ENCODE assay signal across 20 cellular contexts in genomic region chr1:185464788-185465187, GRCh38.
"Had no signal": no experiment of that assay in that cellular context is flagged by ENCODE, and none has a peak within 500 bp of the region (broad histone marks: within the 10 kb centered on the region; RNA-seq: fewer than 3 reads in every experiment).

No MANE protein-coding gene starts in this region.

- H3K36me3 Mint-ChIP-seq: activated naive CD4-positive, alpha-beta T cell treated with anti-CD3 and anti-CD28 coated beads, Interleukin-2, amount 50 U/mL, for 72 hours; type B pancreatic cell; WTC11 had no signal

- H3K27ac Mint-ChIP-seq: activated CD4-positive, alpha-beta T cell treated with anti-CD3 and anti-CD28 coated beads for 36 hours; activated naive CD4-positive, alpha-beta T cell treated with anti-CD3 and anti-CD28 coated beads, Interleukin-2, amount 50 U/mL, for 72 hours; effector memory CD8-positive, alpha-beta T cell; stimulated activated naive CD8-positive, alpha-beta T cell treated with anti-CD3 and anti-CD28 coated beads, Interleukin-15, amount 100 ng/mL, for 72 hours; T-helper 1 cell treated with Interleukin-12 subunit alpha and Interleukin-12 subunit beta and Interleukin-4 antibody, amounts not matched to agents 30 μg/mL and 1 μg/mL, for 36 hours; type B pancreatic cell; WTC11 had no signal

- ATAC-seq: activated CD4-positive, alpha-beta T cell treated with anti-CD3 and anti-CD28 coated beads for 36 hours; activated naive CD4-positive, alpha-beta T cell treated with anti-CD3 and anti-CD28 coated beads, Interleukin-2, amount 50 U/mL, for 72 hours; effector memory CD8-positive, alpha-beta T cell; foreskin keratinocyte; left lobe of liver; stimulated activated naive CD8-positive, alpha-beta T cell treated with anti-CD3 and anti-CD28 coated beads, Interleukin-15, amount 100 ng/mL, for 72 hours; WTC11 had no signal

- H3K36me3 ChIP-seq: adrenal gland, prostate gland, right atrium auricular region had no signal

- H3K4me3 Mint-ChIP-seq: activated CD4-positive, alpha-beta T cell treated with anti-CD3 and anti-CD28 coated beads for 36 hours; effector memory CD8-positive, alpha-beta T cell; neural crest cell; stimulated activated naive CD8-positive, alpha-beta T cell treated with anti-CD3 and anti-CD28 coated beads, Interleukin-15, amount 100 ng/mL, for 72 hours; T-helper 1 cell treated with Interleukin-12 subunit alpha and Interleukin-12 subunit beta and Interleukin-4 antibody, amounts not matched to agents 30 μg/mL and 1 μg/mL, for 36 hours; type B pancreatic cell; WTC11 had no signal

- H3K27me3 ChIP-seq: adrenal gland, foreskin keratinocyte, right atrium auricular region, testis had no signal

- H3K4me3 ChIP-seq: adrenal gland, lung, prostate gland, right atrium auricular region, testis had no signal

- H3K27me3 Mint-ChIP-seq: activated CD4-positive, alpha-beta T cell treated with anti-CD3 and anti-CD28 coated beads for 36 hours; effector memory CD8-positive, alpha-beta T cell; stimulated activated naive CD8-positive, alpha-beta T cell treated with anti-CD3 and anti-CD28 coated beads, Interleukin-15, amount 100 ng/mL, for 72 hours; type B pancreatic cell had no signal

- DNase-seq: activated CD4-positive, alpha-beta T cell treated with anti-CD3 and anti-CD28 coated beads for 36 hours; activated CD4-positive, alpha-beta T cell treated with anti-CD3 and anti-CD28 coated beads, Interleukin-2, amount 50 U/mL, for 48 hours; activated gamma-delta T cell; adrenal gland; effector memory CD8-positive, alpha-beta T cell; foreskin keratinocyte; hippocampal formation; stimulated activated CD4-positive, alpha-beta T cell treated with anti-CD3 and anti-CD28 coated beads, Interleukin-4, amount 100 ng/mL, for 1 hour; stimulated activated naive CD8-positive, alpha-beta T cell treated with anti-CD3 and anti-CD28 coated beads, Interleukin-15, amount 100 ng/mL, for 72 hours; testis had no signal

- H3K9me3 ChIP-seq: adrenal gland, prostate gland, right atrium auricular region, testis had no signal

- H3K4me1 Mint-ChIP-seq: activated CD4-positive, alpha-beta T cell treated with anti-CD3 and anti-CD28 coated beads for 36 hours; stimulated activated naive CD8-positive, alpha-beta T cell treated with anti-CD3 and anti-CD28 coated beads, Interleukin-15, amount 100 ng/mL, for 72 hours had no signal

- H3K9me3 Mint-ChIP-seq: effector memory CD8-positive, alpha-beta T cell; type B pancreatic cell had no signal

- FAIRE-seq: islet of Langerhans had no signal

- H3K4me1 ChIP-seq: foreskin keratinocyte, prostate gland, right atrium auricular region, testis had no signal

- H3K27ac ChIP-seq: adrenal gland, foreskin keratinocyte, prostate gland, right atrium auricular region, testis had no signal
